Comparison of ENCODE assay signal across 21 cellular contexts in genomic region chr6:105800398-105800797, GRCh38.
A peak's percentile ranks its signal among the peaks of the same experiment; 100 is the strongest.
DNase-seq lines count a peak whose midpoint lies in the region; ATAC-seq and TF ChIP-seq lines count a peak whose summit lies in the region.
"Had no signal": no experiment of that assay in that cellular context is flagged by ENCODE, and none has a peak within 500 bp of the region (broad histone marks: within the 10 kb centered on the region; RNA-seq: fewer than 3 reads in every experiment).

No MANE protein-coding gene starts in this region.

- POLR2A ChIA-PET in activated CD4-positive, alpha-beta T cell treated with anti-CD3 and anti-CD28 coated beads for 36 hours (lab: Charles Lee), result no interaction called here

- no peak for DNase-seq in activated CD4-positive, alpha-beta T cell treated with anti-CD3 and anti-CD28 coated beads for 36 hours
- DNase-seq in activated CD4-positive, alpha-beta T cell treated with anti-CD3 and anti-CD28 coated beads for 4 hours, result no peak
- DNase-seq in gastrocnemius medialis, result no peak
- DNase-seq in stimulated activated CD4-positive, alpha-beta T cell treated with anti-CD3 and anti-CD28 coated beads, Interleukin-4, amount 100 ng/mL, for 24 hours, result no peak
- DNase-seq: Caco-2; CD4-positive, CD25-positive, alpha-beta regulatory T cell; CD8-positive, alpha-beta T cell; DMS 273 treated with DMSO at 0.1 percent for 48 hours; DMS79; EL; GDM1; H9 had no signal

- H3K9me3 Mint-ChIP-seq in activated CD4-positive, alpha-beta T cell treated with anti-CD3 and anti-CD28 coated beads for 36 hours (ENCODE audit: low read depth), result no peaks in the 10 kb centered on the region
- H3K9me3 Mint-ChIP-seq in activated T-helper 17 cell treated with anti-CD3 and anti-CD28 coated beads, Interleukin-2, amount 50 U/mL, for 72 hours, result no peaks in the 10 kb centered on the region
- H3K9me3 Mint-ChIP-seq: CD8-positive, alpha-beta T cell; GM23338; H9 had no signal

- CTCF ChIA-PET in activated CD4-positive, alpha-beta T cell treated with anti-CD3 and anti-CD28 coated beads for 36 hours (lab: Charles Lee), result interaction anchor here (1.0 to 1.2 kb wide), 2 partner anchors 21 to 82 kb away, joined by 3 read pairs; no protein-coding TSS in a partner anchor

- TF ChIP-seq CTCF in gastrocnemius medialis (IDR thresholded peaks at IDR 0.05 in 4 of 5, conservative IDR thresholded peaks at IDR 0.05 in 1 of 5), result no peak

- ATAC-seq in activated CD4-positive, alpha-beta T cell treated with anti-CD3 and anti-CD28 coated beads for 36 hours, result peak; percentile 37
- peak; percentile 57 for ATAC-seq in activated T-helper 17 cell treated with anti-CD3 and anti-CD28 coated beads, Interleukin-2, amount 50 U/mL, for 72 hours (replicated peaks)
- ATAC-seq in gastrocnemius medialis, result no peak
- no peak for ATAC-seq in GM18511 (IDR thresholded peaks at IDR 0.05; ENCODE audit: unreplicated experiment)
- ATAC-seq: CD8-positive, alpha-beta T cell; GM12878; GM23338; HCT116 had no signal

- no peaks in the 10 kb centered on the region for H3K36me3 Mint-ChIP-seq in activated CD4-positive, alpha-beta T cell treated with anti-CD3 and anti-CD28 coated beads for 36 hours (ENCODE audit: low read depth)
- H3K36me3 Mint-ChIP-seq in activated T-helper 17 cell treated with anti-CD3 and anti-CD28 coated beads, Interleukin-2, amount 50 U/mL, for 72 hours (ENCODE audit: low read depth), result no peaks in the 10 kb centered on the region
- H3K36me3 Mint-ChIP-seq: CD4-positive, CD25-positive, alpha-beta regulatory T cell; CD8-positive, alpha-beta T cell had no signal

- no peak for TF ChIP-seq POLR2A in gastrocnemius medialis (IDR thresholded peaks at IDR 0.05)

- no peaks in the 10 kb centered on the region for H3K36me3 ChIP-seq in gastrocnemius medialis
- H3K36me3 ChIP-seq: BLaER1 had no signal

- peaks cover 2% of the 10 kb centered on the region for H3K27me3 Mint-ChIP-seq in activated CD4-positive, alpha-beta T cell treated with anti-CD3 and anti-CD28 coated beads for 36 hours
- no peaks in the 10 kb centered on the region for H3K27me3 Mint-ChIP-seq in activated T-helper 17 cell treated with anti-CD3 and anti-CD28 coated beads, Interleukin-2, amount 50 U/mL, for 72 hours
- H3K27me3 Mint-ChIP-seq: B cell; CD4-positive, CD25-positive, alpha-beta regulatory T cell had no signal

- peaks cover 9% of the 10 kb centered on the region for H3K4me1 Mint-ChIP-seq in activated CD4-positive, alpha-beta T cell treated with anti-CD3 and anti-CD28 coated beads for 36 hours
- H3K4me1 Mint-ChIP-seq in activated T-helper 17 cell treated with anti-CD3 and anti-CD28 coated beads, Interleukin-2, amount 50 U/mL, for 72 hours, result peaks cover 12% of the 10 kb centered on the region
- H3K4me1 Mint-ChIP-seq: B cell had no signal

- no peak overlapping the region for H3K4me3 ChIP-seq in gastrocnemius medialis
- H3K4me3 ChIP-seq: BLaER1, GM12878, GM23338 had no signal

- peaks cover 0 to 4% (median 0%) of the 10 kb centered on the region in 3 donors for H3K9me3 ChIP-seq in gastrocnemius medialis
- H3K9me3 ChIP-seq: BLaER1, Caco-2 had no signal

- H3K27ac ChIP-seq in gastrocnemius medialis, result peak overlapping the region in 3 of 4 donors; percentile 5 to 91 (median 16)
- H3K27ac ChIP-seq: 22Rv1, BLaER1, C4-2B had no signal

- H3K27ac Mint-ChIP-seq in activated CD4-positive, alpha-beta T cell treated with anti-CD3 and anti-CD28 coated beads for 36 hours, result no peak overlapping the region
- no peak overlapping the region for H3K27ac Mint-ChIP-seq in activated T-helper 17 cell treated with anti-CD3 and anti-CD28 coated beads, Interleukin-2, amount 50 U/mL, for 72 hours
- H3K27ac Mint-ChIP-seq: B cell; CD4-positive, CD25-positive, alpha-beta regulatory T cell; CD8-positive, alpha-beta T cell; GM23338; H9 had no signal

- in situ Hi-C loops in gastrocnemius medialis (cut with MboI; ENCODE audit: low sequenced_read_pairs in 4 of 4), result no loop called here

- intact Hi-C loops in activated CD4-positive, alpha-beta T cell treated with anti-CD3 and anti-CD28 coated beads for 36 hours (cut with DNase I, micrococcal nuclease), result no loop called here
- intact Hi-C loops in gastrocnemius medialis (cut with DNase I; ENCODE audit: low total_unique reads), result no loop called here

- H3K27me3 ChIP-seq in gastrocnemius medialis, result no peaks in the 10 kb centered on the region
- H3K27me3 ChIP-seq: BLaER1 had no signal

- peaks cover 40 to 49% of the 10 kb centered on the region in 2 donors for H3K4me1 ChIP-seq in gastrocnemius medialis
- H3K4me1 ChIP-seq: BLaER1, Caco-2 had no signal

- H3K4me3 Mint-ChIP-seq in activated CD4-positive, alpha-beta T cell treated with anti-CD3 and anti-CD28 coated beads for 36 hours, result no peak overlapping the region
- H3K4me3 Mint-ChIP-seq in activated T-helper 17 cell treated with anti-CD3 and anti-CD28 coated beads, Interleukin-2, amount 50 U/mL, for 72 hours, result no peak overlapping the region
- H3K4me3 Mint-ChIP-seq: B cell; CD4-positive, CD25-positive, alpha-beta regulatory T cell; CD8-positive, alpha-beta T cell; GM23338; H9 had no signal

Comparison
In these comparisons a context has a peak if more than half of its experiments do, and no peak if none do; other contexts are left out.
1. ATAC-seq: peak in activated CD4-positive, alpha-beta T cell treated with anti-CD3 and anti-CD28 coated beads for 36 hours (single experiment) and activated T-helper 17 cell treated with anti-CD3 and anti-CD28 coated beads, Interleukin-2, amount 50 U/mL, for 72 hours (single experiment); none in gastrocnemius medialis (0 of 2) and GM18511 (single experiment).